1 cellular context compared by ENCODE assay signal in genomic region chr11:61004037-61004641, GRCh38.
TF ChIP-seq lines count a peak whose summit lies in the region.

No MANE protein-coding gene starts in this region.

TF ChIP-seq in HepG2, 621 proteins besides CTCF, POLR2A, EP300 and RAD21 (continued from another document):
- TF ChIP-seq NAIF1 (CRISPR knock-in tag; IDR thresholded peaks at IDR 0.05; ENCODE audit: borderline replicate concordance): no peak
- TF ChIP-seq GTF2F1 (IDR thresholded peaks at IDR 0.05; ENCODE audit: low read length): no peak
- TF ChIP-seq PATZ1 (CRISPR knock-in tag; IDR thresholded peaks at IDR 0.05): no peak
- TF ChIP-seq ZNF264 (CRISPR knock-in tag; IDR thresholded peaks at IDR 0.05): no peak
